ENCODE assay signal across 1 cellular context in the genomic region with DNA sequence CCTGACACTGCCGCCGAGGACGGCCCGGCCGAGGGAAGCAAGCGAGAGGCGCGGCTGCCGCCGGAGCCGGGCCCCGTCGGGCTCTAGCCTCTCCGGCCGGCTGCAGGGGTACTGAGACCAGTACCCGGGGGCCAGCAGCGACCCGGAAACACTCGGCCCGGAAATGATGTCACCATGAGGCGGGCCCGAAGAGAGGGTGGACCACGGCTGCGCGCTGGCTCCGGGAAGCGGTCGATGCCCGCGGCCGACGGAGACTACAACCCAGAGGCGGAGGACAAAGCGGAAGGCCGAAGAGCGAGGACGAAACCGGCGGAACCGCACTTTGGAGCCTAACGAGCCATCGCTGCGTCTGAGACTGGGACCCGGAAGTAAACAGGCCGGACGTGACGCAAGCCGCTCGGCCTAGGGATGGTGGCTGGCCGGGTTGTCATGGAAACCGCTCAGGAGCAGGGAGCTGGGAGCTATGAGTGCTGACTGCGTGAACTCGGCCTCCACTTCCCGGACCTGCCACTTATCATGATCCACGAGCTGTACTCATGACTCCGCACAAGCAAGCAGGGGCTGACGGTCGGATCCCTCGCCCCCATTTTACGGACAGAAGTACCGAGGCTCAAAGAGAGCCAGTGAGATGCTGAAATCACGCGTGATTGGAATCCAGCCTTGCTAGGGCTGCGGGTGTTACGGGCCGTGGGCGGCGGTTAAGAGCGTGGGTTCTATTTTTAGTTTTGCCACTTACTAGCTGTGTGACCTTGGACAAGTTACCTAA.
A peak's percentile ranks its signal among the peaks of the same experiment; 100 is the strongest.
TF ChIP-seq lines count a peak whose summit lies in the region.

Gene SPATA2 (minus strand): TSS at position 150 of the 766 bp plus-strand sequence. CDS start 7,039 bp downstream, outside the sequence.

TF ChIP-seq in HepG2, 621 proteins besides CTCF, POLR2A, EP300 and RAD21 (continued from another document and continues in another):
- TF ChIP-seq, protein P1, sequence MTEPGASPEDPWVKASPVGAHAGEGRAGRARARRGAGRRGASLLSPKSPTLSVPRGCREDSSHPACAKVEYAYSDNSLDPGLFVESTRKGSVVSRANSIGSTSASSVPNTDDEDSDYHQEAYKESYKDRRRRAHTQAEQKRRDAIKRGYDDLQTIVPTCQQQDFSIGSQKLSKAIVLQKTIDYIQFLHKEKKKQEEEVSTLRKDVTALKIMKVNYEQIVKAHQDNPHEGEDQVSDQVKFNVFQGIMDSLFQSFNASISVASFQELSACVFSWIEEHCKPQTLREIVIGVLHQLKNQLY (CRISPR knock-in tag; IDR thresholded peaks at IDR 0.05): peak; percentile 81
- TF ChIP-seq MIER3 (CRISPR knock-in tag; IDR thresholded peaks at IDR 0.05; ENCODE audit: borderline replicate concordance) (no peak), PAWR (CRISPR knock-in tag; IDR thresholded peaks at IDR 0.05; ENCODE audit: borderline replicate concordance) (no peak), SIN3A (IDR thresholded peaks at IDR 0.05; ENCODE audit: borderline replicate concordance, low read depth, low read length) (peak; percentile 75), ZNF432 (CRISPR knock-in tag; IDR thresholded peaks at IDR 0.05; ENCODE audit: borderline replicate concordance) (no peak), ZFY (CRISPR knock-in tag; IDR thresholded peaks at IDR 0.05) (peak; percentile 88), IRF1 (CRISPR knock-in tag; IDR thresholded peaks at IDR 0.05; ENCODE audit: low read depth) (no peak), SAFB2 (CRISPR knock-in tag; IDR thresholded peaks at IDR 0.05; ENCODE audit: borderline replicate concordance, low read depth) (no peak), THAP11 (CRISPR knock-in tag; IDR thresholded peaks at IDR 0.05) (peak; percentile 95), ZMAT5 (CRISPR knock-in tag; IDR thresholded peaks at IDR 0.05; ENCODE audit: borderline replicate concordance, low read depth) (no peak), ZBTB49 (CRISPR knock-in tag; IDR thresholded peaks at IDR 0.05; ENCODE audit: borderline replicate concordance) (peak; percentile 93; the same call in 1 of the 2 replicates), GPN1 (CRISPR knock-in tag; IDR thresholded peaks at IDR 0.05; ENCODE audit: borderline replicate concordance) (peak; percentile 73), YEATS2 (CRISPR knock-in tag; IDR thresholded peaks at IDR 0.05; ENCODE audit: borderline replicate concordance) (peak; percentile 90; the same call in 1 of the 2 replicates), ZSCAN20 (CRISPR knock-in tag; IDR thresholded peaks at IDR 0.05; ENCODE audit: borderline replicate concordance) (no peak), PCBP2 (optimal IDR thresholded peaks at IDR 0.05; ENCODE audit: low read depth, low read length, poor library complexity, severe bottlenecking) (no peak), FOXM1 (CRISPR knock-in tag; IDR thresholded peaks at IDR 0.05) (no peak), TOE1 (CRISPR knock-in tag; IDR thresholded peaks at IDR 0.05) (peak; percentile 43; the same call in 1 of the 2 replicates), ZNF251 (CRISPR knock-in tag; IDR thresholded peaks at IDR 0.05) (peak; percentile 96; the same call in 1 of the 2 replicates), ZNF382 (CRISPR knock-in tag; IDR thresholded peaks at IDR 0.05; ENCODE audit: borderline replicate concordance) (no peak), ATF4 (CRISPR knock-in tag; IDR thresholded peaks at IDR 0.05) (peak in 1 of 2 experiments; percentile 84; a peak in 2 of 4 replicates), EHMT2 (IDR thresholded peaks at IDR 0.05; ENCODE audit: borderline replicate concordance, low read depth, low read length) (peak; percentile 80; the same call in 1 of the 2 replicates), MTF1 (CRISPR knock-in tag; IDR thresholded peaks at IDR 0.05) (0 out of 2 replicates have a peak, but pooled peaks have one; percentile 13), KAT8 (CRISPR knock-in tag; IDR thresholded peaks at IDR 0.05) (peak; percentile 97), SCMH1 (CRISPR knock-in tag; IDR thresholded peaks at IDR 0.05; ENCODE audit: borderline replicate concordance) (no peak), ARNTL (CRISPR knock-in tag; IDR thresholded peaks at IDR 0.05) (no peak; the same call in 1 of the 2 replicates), ARNT2 (CRISPR knock-in tag; IDR thresholded peaks at IDR 0.05; ENCODE audit: low read depth) (peak; percentile 85; the same call in 1 of the 2 replicates), ZNF747 (CRISPR knock-in tag; IDR thresholded peaks at IDR 0.05; ENCODE audit: borderline replicate concordance) (peak; percentile 96), BHLHE40 (IDR thresholded peaks at IDR 0.05; ENCODE audit: low read length) (peak; percentile 54), ZNF225 (CRISPR knock-in tag; IDR thresholded peaks at IDR 0.05) (peak; percentile 84; the same call in 1 of the 2 replicates), ZNF567 (CRISPR knock-in tag; IDR thresholded peaks at IDR 0.05; ENCODE audit: borderline replicate concordance) (peak; percentile 99), SKI (IDR thresholded peaks at IDR 0.05; ENCODE audit: partially characterized antibody) (no peak), FLYWCH1 (CRISPR knock-in tag; IDR thresholded peaks at IDR 0.05) (no peak), HOXA3 (CRISPR knock-in tag; IDR thresholded peaks at IDR 0.05) (peak; percentile 99), ZNF768 (CRISPR knock-in tag; IDR thresholded peaks at IDR 0.05) (peak; percentile 99), FOSL2 (CRISPR knock-in tag; IDR thresholded peaks at IDR 0.05) (peak; percentile 50), CEBPB (IDR thresholded peaks at IDR 0.05; ENCODE audit: borderline replicate concordance, low read depth, low read length) (peak; percentile 81; the same call in 1 of the 2 replicates), SIN3B (IDR thresholded peaks at IDR 0.05; ENCODE audit: low read length) (peak; percentile 6; the same call in 1 of the 2 replicates)
- TF ChIP-seq, protein P2, sequence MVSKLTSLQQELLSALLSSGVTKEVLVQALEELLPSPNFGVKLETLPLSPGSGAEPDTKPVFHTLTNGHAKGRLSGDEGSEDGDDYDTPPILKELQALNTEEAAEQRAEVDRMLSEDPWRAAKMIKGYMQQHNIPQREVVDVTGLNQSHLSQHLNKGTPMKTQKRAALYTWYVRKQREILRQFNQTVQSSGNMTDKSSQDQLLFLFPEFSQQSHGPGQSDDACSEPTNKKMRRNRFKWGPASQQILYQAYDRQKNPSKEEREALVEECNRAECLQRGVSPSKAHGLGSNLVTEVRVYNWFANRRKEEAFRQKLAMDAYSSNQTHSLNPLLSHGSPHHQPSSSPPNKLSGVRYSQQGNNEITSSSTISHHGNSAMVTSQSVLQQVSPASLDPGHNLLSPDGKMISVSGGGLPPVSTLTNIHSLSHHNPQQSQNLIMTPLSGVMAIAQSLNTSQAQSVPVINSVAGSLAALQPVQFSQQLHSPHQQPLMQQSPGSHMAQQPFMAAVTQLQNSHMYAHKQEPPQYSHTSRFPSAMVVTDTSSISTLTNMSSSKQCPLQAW (CRISPR knock-in tag; IDR thresholded peaks at IDR 0.05): peak; percentile 93
- TF ChIP-seq, protein P3, sequence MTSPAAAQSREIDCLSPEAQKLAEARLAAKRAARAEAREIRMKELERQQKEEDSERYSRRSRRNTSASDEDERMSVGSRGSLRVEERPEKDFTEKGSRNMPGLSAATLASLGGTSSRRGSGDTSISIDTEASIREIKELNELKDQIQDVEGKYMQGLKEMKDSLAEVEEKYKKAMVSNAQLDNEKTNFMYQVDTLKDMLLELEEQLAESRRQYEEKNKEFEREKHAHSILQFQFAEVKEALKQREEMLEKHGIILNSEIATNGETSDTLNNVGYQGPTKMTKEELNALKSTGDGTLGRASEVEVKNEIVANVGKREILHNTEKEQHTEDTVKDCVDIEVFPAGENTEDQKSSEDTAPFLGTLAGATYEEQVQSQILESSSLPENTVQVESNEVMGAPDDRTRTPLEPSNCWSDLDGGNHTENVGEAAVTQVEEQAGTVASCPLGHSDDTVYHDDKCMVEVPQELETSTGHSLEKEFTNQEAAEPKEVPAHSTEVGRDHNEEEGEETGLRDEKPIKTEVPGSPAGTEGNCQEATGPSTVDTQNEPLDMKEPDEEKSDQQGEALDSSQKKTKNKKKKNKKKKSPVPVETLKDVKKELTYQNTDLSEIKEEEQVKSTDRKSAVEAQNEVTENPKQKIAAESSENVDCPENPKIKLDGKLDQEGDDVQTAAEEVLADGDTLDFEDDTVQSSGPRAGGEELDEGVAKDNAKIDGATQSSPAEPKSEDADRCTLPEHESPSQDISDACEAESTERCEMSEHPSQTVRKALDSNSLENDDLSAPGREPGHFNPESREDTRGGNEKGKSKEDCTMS (CRISPR knock-in tag; conservative IDR thresholded peaks at IDR 0.05): 0 out of 2 replicates have a peak, but pooled peaks have one; percentile 58
- TF ChIP-seq, protein P4, sequence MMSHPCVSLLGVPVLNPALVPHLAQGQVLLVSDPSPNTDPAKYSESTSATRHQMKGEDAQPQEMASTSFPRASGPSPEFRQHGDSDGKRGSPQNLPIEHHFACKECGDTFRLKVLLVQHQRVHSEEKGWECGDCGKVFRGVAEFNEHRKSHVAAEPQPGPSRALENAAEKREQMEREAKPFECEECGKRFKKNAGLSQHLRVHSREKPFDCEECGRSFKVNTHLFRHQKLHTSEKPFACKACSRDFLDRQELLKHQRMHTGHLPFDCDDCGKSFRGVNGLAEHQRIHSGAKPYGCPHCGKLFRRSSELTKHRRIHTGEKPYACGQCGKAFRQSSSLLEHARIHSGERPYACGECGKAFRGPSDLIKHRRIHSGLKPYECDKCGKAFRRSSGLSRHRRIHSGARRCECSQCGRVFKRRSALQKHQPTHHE (CRISPR knock-in tag; IDR thresholded peaks at IDR 0.05; ENCODE audit: borderline replicate concordance): 0 out of 2 replicates have a peak, but pooled peaks have one; percentile 37
- TF ChIP-seq, protein P5, sequence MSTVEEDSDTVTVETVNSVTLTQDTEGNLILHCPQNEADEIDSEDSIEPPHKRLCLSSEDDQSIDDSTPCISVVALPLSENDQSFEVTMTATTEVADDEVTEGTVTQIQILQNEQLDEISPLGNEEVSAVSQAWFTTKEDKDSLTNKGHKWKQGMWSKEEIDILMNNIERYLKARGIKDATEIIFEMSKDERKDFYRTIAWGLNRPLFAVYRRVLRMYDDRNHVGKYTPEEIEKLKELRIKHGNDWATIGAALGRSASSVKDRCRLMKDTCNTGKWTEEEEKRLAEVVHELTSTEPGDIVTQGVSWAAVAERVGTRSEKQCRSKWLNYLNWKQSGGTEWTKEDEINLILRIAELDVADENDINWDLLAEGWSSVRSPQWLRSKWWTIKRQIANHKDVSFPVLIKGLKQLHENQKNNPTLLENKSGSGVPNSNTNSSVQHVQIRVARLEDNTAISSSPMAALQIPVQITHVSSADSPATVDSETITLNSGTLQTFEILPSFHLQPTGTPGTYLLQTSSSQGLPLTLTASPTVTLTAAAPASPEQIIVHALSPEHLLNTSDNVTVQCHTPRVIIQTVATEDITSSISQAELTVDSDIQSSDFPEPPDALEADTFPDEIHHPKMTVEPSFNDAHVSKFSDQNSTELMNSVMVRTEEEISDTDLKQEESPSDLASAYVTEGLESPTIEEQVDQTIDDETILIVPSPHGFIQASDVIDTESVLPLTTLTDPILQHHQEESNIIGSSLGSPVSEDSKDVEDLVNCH (CRISPR knock-in tag; IDR thresholded peaks at IDR 0.05): no peak
- TF ChIP-seq, protein P6, sequence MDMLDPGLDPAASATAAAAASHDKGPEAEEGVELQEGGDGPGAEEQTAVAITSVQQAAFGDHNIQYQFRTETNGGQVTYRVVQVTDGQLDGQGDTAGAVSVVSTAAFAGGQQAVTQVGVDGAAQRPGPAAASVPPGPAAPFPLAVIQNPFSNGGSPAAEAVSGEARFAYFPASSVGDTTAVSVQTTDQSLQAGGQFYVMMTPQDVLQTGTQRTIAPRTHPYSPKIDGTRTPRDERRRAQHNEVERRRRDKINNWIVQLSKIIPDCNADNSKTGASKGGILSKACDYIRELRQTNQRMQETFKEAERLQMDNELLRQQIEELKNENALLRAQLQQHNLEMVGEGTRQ (IDR thresholded peaks at IDR 0.05; ENCODE audit: low read depth, low read length): peak; percentile 51; the same call in 1 of the 2 replicates
- TF ChIP-seq, protein P6 (CRISPR knock-in tag; IDR thresholded peaks at IDR 0.05; ENCODE audit: borderline replicate concordance): no peak; the same call in 1 of the 2 replicates
